ENCODE assay signal across 8 cellular contexts in the genomic region with DNA sequence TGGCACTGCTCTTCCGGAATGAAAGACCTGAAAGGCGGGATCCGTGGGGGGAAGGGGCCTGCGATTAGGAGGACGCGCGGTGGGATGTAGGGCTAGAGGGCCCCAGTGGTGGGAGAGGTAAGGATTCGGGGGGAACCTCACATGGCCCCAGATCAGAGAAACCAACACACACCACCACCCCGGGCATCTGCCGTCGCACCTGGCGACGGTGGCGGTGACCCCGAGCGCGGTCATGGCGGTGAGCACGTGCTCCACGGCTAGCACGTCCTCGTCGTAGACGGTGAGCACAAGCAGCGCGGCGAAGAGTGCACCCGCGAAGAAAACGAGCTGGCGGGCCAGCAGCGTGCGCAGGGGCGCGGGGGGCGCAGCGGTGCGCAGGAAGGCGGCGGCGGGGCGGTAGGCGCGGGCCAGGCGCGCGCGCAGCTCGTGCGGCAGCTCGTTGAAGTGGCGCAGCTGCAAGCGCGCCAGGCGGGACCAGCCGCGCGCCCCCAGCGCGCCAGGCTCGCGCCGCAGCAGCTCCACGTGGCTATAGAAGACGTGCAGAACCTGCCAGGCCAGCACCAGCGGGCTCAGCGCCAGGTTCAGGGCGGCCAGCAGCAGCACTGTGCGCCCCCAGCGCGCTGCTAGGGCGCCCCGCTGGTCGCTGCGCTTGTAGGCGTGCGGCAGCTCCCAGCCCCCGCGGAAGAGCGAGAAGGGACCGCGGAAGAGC. TPM values are rescaled to one million over a fixed set of nuclear protein-coding genes. Genes with fewer than 3 reads are reported as not detected.
DNase-seq lines count a peak whose midpoint lies in the region; ATAC-seq and TF ChIP-seq lines count a peak whose summit lies in the region.

No MANE protein-coding gene starts in this region.

- peak overlapping the region; percentile 76 for H2AFZ ChIP-seq in KMS-11 (ENCODE audit: low read depth)

- H3K4me1 Mint-ChIP-seq in activated T-cell treated with anti-CD3 and anti-CD28 coated beads, Interleukin-2, amount 50 U/mL, for 4 hours (ENCODE audit: low read depth): peaks cover 49% of the 10 kb centered on the region

- intact Hi-C loops in heart right ventricle (cut with DNase I) (loop anchor here in 4 of 10 donors (5.0 to 10.0 kb wide), 4 partner anchors 54 to 241 kb away; no protein-coding TSS in a partner anchor), spleen (cut with DNase I; ENCODE audit: low total_unique reads) (no loop called here)

- 1% methylated on average over 73 to 82 of the region's 82 CpGs for WGBS in heart right ventricle, 2 donors
- WGBS in spleen, 5 donors: 2 to 7% (median 2%) methylated on average over 60 to 82 of the region's 82 CpGs

- peaks cover 14% of the 10 kb centered on the region for H3K27me3 ChIP-seq in BLaER1
- H3K27me3 ChIP-seq in KMS-11 (ENCODE audit: insufficient read depth, low read depth): peaks cover 30% of the 10 kb centered on the region
- peaks cover 0 to 58% (median 49%) of the 10 kb centered on the region in 7 donors for H3K27me3 ChIP-seq in heart right ventricle
- H3K27me3 ChIP-seq in spleen (replicated peaks in 1 of 7): peaks cover 0 to 62% (median 25%) of the 10 kb centered on the region in 7 donors

- H3K36me3 ChIP-seq in BLaER1 (peaks cover 7% of the 10 kb centered on the region; the same call in 1 of the 2 replicates), KMS-11 (ENCODE audit: insufficient read depth) (no peaks in the 10 kb centered on the region), heart right ventricle (peaks cover 0 to 14% (median 0%) of the 10 kb centered on the region in 9 donors), spleen (peaks cover 0 to 18% (median 0%) of the 10 kb centered on the region in 6 donors)

- TF ChIP-seq CTCF in KMS-11 (conservative IDR thresholded peaks at IDR 0.05; ENCODE audit: low read depth, low read length) (peak; percentile 30; the same call in 1 of the 2 replicates), heart right ventricle (IDR thresholded peaks at IDR 0.05) (peak in 1 of 9 donors; percentile 25), spleen (IDR thresholded peaks at IDR 0.05 in 8 of 11, conservative IDR thresholded peaks at IDR 0.05 in 3 of 11) (peak in 4 of 11 experiments; percentile 12 to 53 (median 24)), GM13976 (IDR thresholded peaks at IDR 0.05; ENCODE audit: borderline replicate concordance, control extremely low read depth, extremely low read depth, insufficient read depth, missing control alignments) (no peak)

- no peaks in the 10 kb centered on the region for H4K20me1 ChIP-seq in BLaER1
- no peaks in the 10 kb centered on the region for H4K20me1 ChIP-seq in KMS-11 (ENCODE audit: insufficient read depth)

- no peaks in the 10 kb centered on the region for H3K36me3 Mint-ChIP-seq in activated T-cell treated with anti-CD3 and anti-CD28 coated beads, Interleukin-2, amount 50 U/mL, for 4 hours (ENCODE audit: insufficient read depth)

- in situ Hi-C loops in GM13976 (cut with MboI; ENCODE audit: low sequenced_read_pairs, unreplicated experiment): no loop called here

- peak overlapping the region; percentile 68 for H3K4me3 ChIP-seq in BLaER1
- H3K4me3 ChIP-seq in KMS-11 (IDR thresholded peaks at IDR 0.05; ENCODE audit: insufficient read depth, low read depth, low read length): no peak overlapping the region
- peak overlapping the region in 9 of 10 donors; percentile 3 to 37 (median 24) for H3K4me3 ChIP-seq in heart right ventricle
- H3K4me3 ChIP-seq in spleen: peak overlapping the region; percentile 4 to 67 (median 33)

- peak; percentile 58 to 64 for ATAC-seq in activated T-cell treated with anti-CD3 and anti-CD28 coated beads, Interleukin-2, amount 50 U/mL, for 4 hours
- ATAC-seq in heart right ventricle (peak in 5 of 8 donors; percentile 6 to 27 (median 25)), HG02870 (IDR thresholded peaks at IDR 0.05; ENCODE audit: unreplicated experiment) (no peak)

- peaks cover 20% of the 10 kb centered on the region for H3K27me3 Mint-ChIP-seq in activated T-cell treated with anti-CD3 and anti-CD28 coated beads, Interleukin-2, amount 50 U/mL, for 4 hours (ENCODE audit: low read depth)

- peak overlapping the region; percentile 82 for H3K4me3 Mint-ChIP-seq in activated T-cell treated with anti-CD3 and anti-CD28 coated beads, Interleukin-2, amount 50 U/mL, for 4 hours

- H3K9ac ChIP-seq in BLaER1: peak overlapping the region; percentile 73
- H3K9ac ChIP-seq in KMS-11: peak overlapping the region; percentile 33; the same call in 1 of the 2 replicates

- H3K4me2 ChIP-seq in BLaER1 (peak overlapping the region; percentile 100), KMS-11 (peak overlapping the region; percentile 66)

- H3K9me3 Mint-ChIP-seq in activated T-cell treated with anti-CD3 and anti-CD28 coated beads, Interleukin-2, amount 50 U/mL, for 4 hours: no peaks in the 10 kb centered on the region

- no peak for DNase-seq in activated T-cell treated with anti-CD3 and anti-CD28 coated beads, Interleukin-2, amount 50 U/mL, for 4 hours
- DNase-seq in heart right ventricle: no peak
- DNase-seq in spleen: no peak
- DNase-seq in GM03348 (ENCODE audit: low spot score): no peak
- DNase-seq in GM13976 (ENCODE audit: low spot score): no peak

- no peak for TF ChIP-seq POLR2A in spleen (IDR thresholded peaks at IDR 0.05)

- no peaks in the 10 kb centered on the region for H3K9me3 ChIP-seq in BLaER1
- H3K9me3 ChIP-seq in heart right ventricle: no peaks in the 10 kb centered on the region
- no peaks in the 10 kb centered on the region for H3K9me3 ChIP-seq in spleen

- H3K27ac ChIP-seq in BLaER1: peak overlapping the region; percentile 57
- H3K27ac ChIP-seq in KMS-11: no peak overlapping the region
- no peak overlapping the region for H3K27ac ChIP-seq in heart right ventricle
- H3K27ac ChIP-seq in spleen: peak overlapping the region in 2 of 8 donors; percentile 37 to 45

- peaks cover 77% of the 10 kb centered on the region for H3K4me1 ChIP-seq in BLaER1
- H3K4me1 ChIP-seq in KMS-11 (ENCODE audit: low read depth, poor library complexity, severe bottlenecking): peaks cover 12% of the 10 kb centered on the region
- H3K4me1 ChIP-seq in heart right ventricle: peaks cover 9 to 43% (median 25%) of the 10 kb centered on the region in 9 donors
- H3K4me1 ChIP-seq in spleen: peaks cover 16 to 61% (median 45%) of the 10 kb centered on the region in 6 donors

- no peaks in the 10 kb centered on the region for H3K79me2 ChIP-seq in KMS-11 (ENCODE audit: insufficient read depth, low read depth)

RNA-seq across cellular contexts. Expression of a gene that starts 5.7 kb away (rescaled TPM):
- 1 to 10 TPM; 5.8 to 7.3 (median 6.7) TPM for total RNA-seq in activated T-cell treated with anti-CD3 and anti-CD28 coated beads, Interleukin-2, amount 50 U/mL, for 4 hours
- under 1 TPM in 3 of 10 donors, not detected in 7; 0.09 to 0.39 (median 0.10) TPM for total RNA-seq in heart right ventricle
- under 1 TPM; 0.45 to 0.59 TPM for polyA plus RNA-seq in heart right ventricle
- total RNA-seq in spleen: 1 to 10 TPM in 6 of 7 donors, under 1 TPM in 1; 0.66 to 3.8 (median 2.8) TPM
- polyA plus RNA-seq in spleen: 1 to 10 TPM; 1.8 to 3.7 (median 1.9) TPM

RNA-seq across cellular contexts. Expression of a gene that starts 9.7 kb away (rescaled TPM):
- total RNA-seq in activated T-cell treated with anti-CD3 and anti-CD28 coated beads, Interleukin-2, amount 50 U/mL, for 4 hours: 10 to 100 TPM; 48.1 to 54.6 (median 48.5) TPM
- 10 to 100 TPM; 20.9 to 32.4 (median 24.6) TPM for total RNA-seq in heart right ventricle
- polyA plus RNA-seq in heart right ventricle: 10 to 100 TPM; 16.7 to 42.2 TPM
- total RNA-seq in spleen: 10 to 100 TPM; 22.5 to 42.6 (median 29.1) TPM
- polyA plus RNA-seq in spleen: 10 to 100 TPM; 12.9 to 21.1 (median 17.2) TPM

RNA-seq across cellular contexts. Expression of a gene that starts 27.8 kb away (rescaled TPM):
- total RNA-seq in activated T-cell treated with anti-CD3 and anti-CD28 coated beads, Interleukin-2, amount 50 U/mL, for 4 hours: 1 to 10 TPM; 5.3 to 9.2 (median 8.2) TPM
- total RNA-seq in heart right ventricle (10 to 100 TPM in 9 of 10 donors, 1 to 10 TPM in 1; 10.0 to 53.3 (median 13.3) TPM), spleen (100 to 1,000 TPM; 106 to 455 (median 187) TPM)
- polyA plus RNA-seq in heart right ventricle (10 to 100 TPM; 11.1 to 25.5 TPM), spleen (10 to 100 TPM; 11.9 to 81.1 (median 28.4) TPM)

RNA-seq across cellular contexts. Expression of a gene that starts 29.8 kb away (rescaled TPM):
- 1 to 10 TPM; 2.4 to 3.4 (median 3.3) TPM for total RNA-seq in activated T-cell treated with anti-CD3 and anti-CD28 coated beads, Interleukin-2, amount 50 U/mL, for 4 hours
- total RNA-seq in heart right ventricle: 10 to 100 TPM in 1 of 10 donors, 1 to 10 TPM in 9; 3.2 to 12.5 (median 5.6) TPM
- polyA plus RNA-seq in heart right ventricle: 10 to 100 TPM in 1 of 2 donors, 1 to 10 TPM in 1; 3.7 to 38.8 TPM
- 1 to 10 TPM; 1.5 to 5.0 (median 2.9) TPM for total RNA-seq in spleen
- 1 to 10 TPM; 1.1 to 3.7 (median 2.6) TPM for polyA plus RNA-seq in spleen

RNA-seq across cellular contexts. Expression of a gene that starts 39.1 kb away (rescaled TPM):
- 10 to 100 TPM; 14.1 to 15.0 (median 14.3) TPM for total RNA-seq in activated T-cell treated with anti-CD3 and anti-CD28 coated beads, Interleukin-2, amount 50 U/mL, for 4 hours
- total RNA-seq in heart right ventricle (10 to 100 TPM in 1 of 10 donors, 1 to 10 TPM in 9; 5.2 to 11.3 (median 7.8) TPM), spleen (10 to 100 TPM in 4 of 7 donors, 1 to 10 TPM in 3; 7.5 to 17.9 (median 11.2) TPM)
- polyA plus RNA-seq in heart right ventricle (1 to 10 TPM; 5.0 to 7.7 TPM), spleen (10 to 100 TPM in 1 of 3 donors, 1 to 10 TPM in 2; 6.3 to 10.1 (median 9.2) TPM)
